Comparison of ENCODE assay signal across 20 cellular contexts in the genomic region with DNA sequence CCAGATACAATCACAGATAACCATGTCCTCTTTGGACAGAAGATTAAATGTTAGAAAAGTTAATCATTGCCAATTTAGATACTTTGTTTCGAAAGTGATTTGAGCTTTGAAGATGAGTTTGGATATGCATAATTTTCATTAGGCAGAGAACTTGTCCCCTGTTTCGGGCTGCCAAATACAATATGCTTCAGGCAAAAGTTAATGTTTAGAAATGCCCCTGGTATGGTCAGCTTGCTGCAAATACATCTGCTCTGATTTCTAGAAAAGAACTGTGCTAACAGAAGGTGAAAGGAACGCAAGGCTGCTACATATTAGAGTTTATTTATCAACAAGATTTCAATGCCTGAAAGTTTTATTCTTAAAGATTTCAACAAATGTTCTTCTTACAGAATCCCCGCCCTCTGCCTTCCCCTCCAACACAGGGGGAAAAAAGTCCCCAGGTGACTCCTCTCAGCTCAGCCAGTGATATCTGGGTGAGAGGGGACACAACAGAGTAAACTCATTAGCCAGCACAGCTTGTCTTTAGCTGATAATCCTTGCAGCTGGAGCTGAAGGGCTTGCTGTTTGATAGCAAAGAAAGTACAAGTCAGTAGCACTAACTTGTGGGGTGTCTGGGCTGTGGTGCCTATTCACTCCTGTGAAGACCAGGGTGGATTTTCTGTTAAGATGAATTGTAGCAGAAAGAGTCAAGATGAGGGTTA.
"Had no signal": no experiment of that assay in that cellular context is flagged by ENCODE, and none has a peak within 500 bp of the region (broad histone marks: within the 10 kb centered on the region; RNA-seq: fewer than 3 reads in every experiment).

No MANE protein-coding gene starts in this region.

- FAIRE-seq: endothelial cell of umbilical vein, frontal cortex, keratinocyte had no signal

- H3K9me3 ChIP-seq: breast epithelium, heart left ventricle, psoas muscle, suprapubic skin, upper lobe of left lung had no signal

- H3K4me3 ChIP-seq: breast epithelium, heart left ventricle, lung, psoas muscle, suprapubic skin, upper lobe of left lung had no signal

- H3K27ac ChIP-seq: breast epithelium, heart left ventricle, psoas muscle, suprapubic skin, upper lobe of left lung had no signal

- H3K36me3 ChIP-seq: breast epithelium, heart left ventricle, suprapubic skin, upper lobe of left lung had no signal

- H3K27me3 ChIP-seq: breast epithelium, heart left ventricle, suprapubic skin, upper lobe of left lung had no signal

- DNase-seq: activated CD4-positive, alpha-beta T cell treated with anti-CD3 and anti-CD28 coated beads, Interleukin-2, amount 50 U/mL, for 4 hours; activated CD4-positive, CD25-positive, alpha-beta regulatory T cell treated with anti-CD3 and anti-CD28 coated beads, Interleukin-2, amount 50 U/mL, for 72 hours; activated CD8-positive, alpha-beta memory T cell treated with anti-CD3 and anti-CD28 coated beads, Interleukin-2, amount 10 ng/mL, durations not matched to agents 7 days and 5 days; activated gamma-delta T cell treated with Interleukin-2 at 50 U/mL for 16 hours; activated naive CD8-positive, alpha-beta T cell treated with anti-CD3 and anti-CD28 coated beads for 36 hours; activated T-cell treated with anti-CD3 and anti-CD28 coated beads, Interleukin-2, amount 50 U/mL, for 72 hours; heart left ventricle; naive thymus-derived CD4-positive, alpha-beta T cell; occipital lobe; psoas muscle; stimulated activated CD4-positive, alpha-beta T cell treated with anti-CD3 and anti-CD28 coated beads, Interleukin-4, amount 100 ng/mL, for 1 hour; stimulated activated CD8-positive, alpha-beta memory T cell treated with anti-CD3 and anti-CD28 coated beads, Interleukin-4, amount 100 ng/mL, for 48 hours; stimulated activated naive CD8-positive, alpha-beta T cell treated with anti-CD3 and anti-CD28 coated beads, Interleukin-15, Interleukin-2, amounts not matched to agents 100 U/mL and 50 U/mL, for 24 hours; upper lobe of left lung had no signal

- H3K4me1 ChIP-seq: breast epithelium had no signal

- ATAC-seq: activated CD8-positive, alpha-beta memory T cell treated with anti-CD3 and anti-CD28 coated beads, Interleukin-2, amount 10 ng/mL, durations not matched to agents 7 days and 5 days; activated T-cell treated with anti-CD3 and anti-CD28 coated beads, Interleukin-2, amount 50 U/mL, for 72 hours; heart left ventricle; naive thymus-derived CD4-positive, alpha-beta T cell; psoas muscle; stimulated activated naive CD8-positive, alpha-beta T cell treated with anti-CD3 and anti-CD28 coated beads, Interleukin-15, Interleukin-2, amounts not matched to agents 100 U/mL and 50 U/mL, for 24 hours had no signal
